8 cellular contexts compared by ENCODE assay signal in the genomic region with DNA sequence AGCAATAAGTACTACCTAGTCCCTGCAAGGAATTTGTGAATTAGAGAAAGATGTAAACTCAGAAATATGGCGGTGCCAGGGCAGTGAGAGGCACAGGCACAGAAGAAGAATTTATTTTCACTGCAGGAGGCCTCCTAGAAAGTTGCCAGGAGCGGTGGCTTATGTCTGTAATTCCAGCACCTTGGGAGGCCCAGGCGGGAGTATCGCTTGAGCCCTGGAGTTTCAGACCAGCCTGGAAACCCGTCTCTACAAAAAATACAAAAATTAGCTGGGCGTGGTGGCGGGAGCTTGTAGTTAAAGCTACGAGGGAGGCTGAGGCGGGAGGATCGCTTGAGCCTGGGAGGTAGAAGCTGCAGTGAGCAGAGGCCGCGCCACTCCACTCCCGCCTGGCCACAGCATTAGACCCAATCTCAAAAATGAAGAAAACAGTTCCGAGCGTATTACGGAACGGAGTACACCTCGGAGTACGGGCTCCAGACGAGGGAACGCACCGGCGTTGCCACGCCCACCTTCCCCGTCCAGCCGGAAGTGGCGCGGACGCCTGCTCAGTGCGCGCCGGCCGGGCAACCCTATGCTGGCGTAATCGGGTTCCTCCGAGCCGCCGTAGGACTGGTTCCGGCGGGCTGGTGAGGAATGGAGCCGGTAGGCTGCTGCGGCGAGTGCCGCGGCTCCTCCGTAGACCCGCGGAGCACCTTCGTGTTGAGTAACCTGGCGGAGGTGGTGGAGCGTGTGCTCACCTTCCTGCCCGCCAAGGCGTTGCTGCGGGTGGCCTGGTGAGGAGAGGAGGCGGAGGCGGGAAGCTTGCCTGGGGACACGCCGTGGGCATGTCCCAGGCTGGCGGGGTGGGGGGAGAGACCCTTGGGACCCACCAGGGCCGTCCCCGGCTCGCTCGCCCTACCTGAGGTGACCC. TPM values are rescaled to one million over a fixed set of nuclear protein-coding genes. Genes with fewer than 3 reads are reported as not detected.
DNase-seq lines count a peak whose midpoint lies in the region; ATAC-seq and TF ChIP-seq lines count a peak whose summit lies in the region.

TSS of gene FBXO22 (plus strand) at position 548 of the 910 bp plus-strand sequence. CDS start at position 634, 86 bp downstream.

- POLR2A ChIA-PET in activated naive CD8-positive, alpha-beta T cell treated with anti-CD3 and anti-CD28 coated beads, Interleukin-2, amount 10 ng/mL, durations not matched to agents 7 days and 5 days (lab: Charles Lee): interaction anchor here (0.6 to 2.2 kb wide), 7 partner anchors 41 to 450 kb away, joined by 3 to 10 read pairs (median 3); partner anchors contain the start of gene UBE2Q2

- peak within 1 kb of the TSS; percentile 90 for H3K9ac ChIP-seq in SU-DHL-6 (ENCODE audit: low read length)

- H3K27ac Mint-ChIP-seq in activated naive CD8-positive, alpha-beta T cell treated with anti-CD3 and anti-CD28 coated beads, Interleukin-2, amount 10 ng/mL, durations not matched to agents 7 days and 5 days: peak within 1 kb of the TSS; percentile 99

- no peak for TF ChIP-seq EP300 in ovary (IDR thresholded peaks at IDR 0.05)

- H3K9me3 ChIP-seq in SU-DHL-6 (ENCODE audit: insufficient read depth, low read length): no peaks in the 10 kb centered on the region
- no peaks in the 10 kb centered on the region for H3K9me3 ChIP-seq in ovary
- H3K9me3 ChIP-seq in thymus (ENCODE audit: control insufficient read depth): no peaks in the 10 kb centered on the region

- H3K4me1 Mint-ChIP-seq in activated naive CD8-positive, alpha-beta T cell treated with anti-CD3 and anti-CD28 coated beads, Interleukin-2, amount 10 ng/mL, durations not matched to agents 7 days and 5 days: peaks cover 31% of the 10 kb centered on the region

- TF ChIP-seq POLR2A in GM10847 (IDR thresholded peaks at IDR 0.05; ENCODE audit: extremely low read depth, insufficient read length) (peak; percentile 87), ovary (IDR thresholded peaks at IDR 0.05) (peak; percentile 55)

- TF ChIP-seq CTCF in SU-DHL-6 (IDR thresholded peaks at IDR 0.05; ENCODE audit: insufficient read depth, low read length, poor library complexity, severe bottlenecking) (no peak), ovary (IDR thresholded peaks at IDR 0.05) (no peak)

- H4K20me1 ChIP-seq in SU-DHL-6 (ENCODE audit: low read depth, low read length): no peaks in the 10 kb centered on the region

- peak; percentile 87 for ATAC-seq in HG02588 (IDR thresholded peaks at IDR 0.05; ENCODE audit: unreplicated experiment)
- peak; percentile 95 for ATAC-seq in activated naive CD8-positive, alpha-beta T cell treated with anti-CD3 and anti-CD28 coated beads, Interleukin-2, amount 10 ng/mL, durations not matched to agents 7 days and 5 days (ENCODE audit: low read depth)

- peaks cover 4% of the 10 kb centered on the region for H3K4me1 ChIP-seq in ovary (ENCODE audit: insufficient read depth)
- peaks cover 10% of the 10 kb centered on the region for H3K4me1 ChIP-seq in thymus (ENCODE audit: control insufficient read depth, insufficient read depth, low read length)

- peaks cover 43% of the 10 kb centered on the region for H3K79me2 ChIP-seq in SU-DHL-6 (ENCODE audit: insufficient read depth, low read length)

- DNase-seq in NCI-H1048 (lab: John Stamatoyannopoulos, UW): peak; percentile 88
- DNase-seq in activated naive CD8-positive, alpha-beta T cell treated with anti-CD3 and anti-CD28 coated beads, Interleukin-2, amount 10 ng/mL, durations not matched to agents 7 days and 5 days: peak; percentile 94
- DNase-seq in head of caudate nucleus: peak; percentile 76 to 96 (median 92)
- DNase-seq in ovary: peak; percentile 88 to 94 (median 90)

- H3K36me3 ChIP-seq in SU-DHL-6 (ENCODE audit: low read length): peaks cover under 1% of the 10 kb centered on the region; the same call in 1 of the 2 replicates
- H3K36me3 ChIP-seq in ovary: no peaks in the 10 kb centered on the region
- H3K36me3 ChIP-seq in thymus (ENCODE audit: control insufficient read depth, insufficient read depth): peaks cover 3% of the 10 kb centered on the region

- WGBS in ovary, 3 donors: 1 to 4% (median 1%) methylated on average over 26 to 63 of the region's 63 CpGs
- 4% methylated on average over 63 of the region's 63 CpGs for WGBS in thymus

- peak within 1 kb of the TSS; percentile 89 for H3K4me2 ChIP-seq in SU-DHL-6 (ENCODE audit: low read depth, low read length, poor library complexity, severe bottlenecking)

- H3K4me3 ChIP-seq in SU-DHL-6 (ENCODE audit: insufficient read depth, low read length, poor library complexity, severe bottlenecking): peak within 1 kb of the TSS; percentile 96
- peak within 1 kb of the TSS; percentile 69 for H3K4me3 ChIP-seq in ovary
- peak within 1 kb of the TSS; percentile 96 for H3K4me3 ChIP-seq in thymus (ENCODE audit: low read length)

- peaks cover 16% of the 10 kb centered on the region for H3K36me3 Mint-ChIP-seq in activated naive CD8-positive, alpha-beta T cell treated with anti-CD3 and anti-CD28 coated beads, Interleukin-2, amount 10 ng/mL, durations not matched to agents 7 days and 5 days

- no peaks in the 10 kb centered on the region for H3K9me2 ChIP-seq in SU-DHL-6 (replicated peaks; ENCODE audit: insufficient read depth, low read length)

- intact Hi-C loops in head of caudate nucleus (cut with DNase I): no loop called here
- intact Hi-C loops in ovary (cut with DNase I): no loop called here

- H3K27me3 Mint-ChIP-seq in activated naive CD8-positive, alpha-beta T cell treated with anti-CD3 and anti-CD28 coated beads, Interleukin-2, amount 10 ng/mL, durations not matched to agents 7 days and 5 days: no peaks in the 10 kb centered on the region

- peak within 1 kb of the TSS; percentile 93 for H3K4me3 Mint-ChIP-seq in activated naive CD8-positive, alpha-beta T cell treated with anti-CD3 and anti-CD28 coated beads, Interleukin-2, amount 10 ng/mL, durations not matched to agents 7 days and 5 days

- H3K27me3 ChIP-seq in SU-DHL-6 (ENCODE audit: low read length) (no peaks in the 10 kb centered on the region), ovary (no peaks in the 10 kb centered on the region), thymus (ENCODE audit: control insufficient read depth, insufficient read depth) (no peaks in the 10 kb centered on the region)

- peak within 1 kb of the TSS; percentile 96 for H2AFZ ChIP-seq in SU-DHL-6 (ENCODE audit: low read depth, low read length, severe bottlenecking)

- peak within 1 kb of the TSS; percentile 76 for H3K27ac ChIP-seq in SU-DHL-6 (ENCODE audit: low read depth, low read length)
- H3K27ac ChIP-seq in ovary: peak within 1 kb of the TSS; percentile 48 to 79
- peak within 1 kb of the TSS; percentile 77 for H3K27ac ChIP-seq in thymus (ENCODE audit: low read depth)

- peaks cover 8% of the 10 kb centered on the region for H3F3A ChIP-seq in SU-DHL-6 (ENCODE audit: insufficient read depth)

- no peaks in the 10 kb centered on the region for H3K9me3 Mint-ChIP-seq in activated naive CD8-positive, alpha-beta T cell treated with anti-CD3 and anti-CD28 coated beads, Interleukin-2, amount 10 ng/mL, durations not matched to agents 7 days and 5 days

RNA-seq across cellular contexts. Expression of gene FBXO22, which starts in this region (rescaled TPM):
- total RNA-seq in activated naive CD8-positive, alpha-beta T cell treated with anti-CD3 and anti-CD28 coated beads, Interleukin-2, amount 10 ng/mL, durations not matched to agents 7 days and 5 days: 10 to 100 TPM; 32.2 to 33.9 TPM
- total RNA-seq in ovary: 10 to 100 TPM; 13.6 to 24.3 (median 20.0) TPM
- polyA plus RNA-seq in ovary (10 to 100 TPM; 11.5 to 21.3 TPM), thymus (14.0 TPM)

Comparison
In these comparisons a context has a peak if more than half of its experiments do, and no peak if none do; other contexts are left out.
1. Peak in every context shown above with its lines: DNase-seq, ATAC-seq, H3K4me3 ChIP-seq and H3K27ac ChIP-seq.